ENCODE assay signal across 17 cellular contexts in the genomic region with DNA sequence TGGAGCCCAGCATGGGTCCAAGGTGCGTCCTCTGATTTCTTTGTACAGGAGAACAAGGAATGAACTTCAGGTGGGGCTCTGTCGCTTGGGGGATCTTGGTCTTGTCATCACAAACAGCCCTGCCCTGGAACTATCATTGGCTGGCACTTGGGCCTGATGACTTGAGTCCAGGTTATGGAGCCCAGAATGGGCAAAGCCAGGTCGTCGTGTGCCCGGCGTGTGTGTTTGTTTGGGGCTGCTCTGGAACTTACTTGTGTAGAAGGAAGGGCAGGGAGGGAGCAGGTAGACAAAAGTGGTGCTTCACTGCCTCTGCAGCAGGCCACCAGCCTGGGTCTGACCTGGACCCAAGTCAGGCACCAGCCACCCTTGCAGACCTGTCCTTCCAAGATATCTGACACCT.
"Had no signal": no experiment of that assay in that cellular context is flagged by ENCODE, and none has a peak within 500 bp of the region (broad histone marks: within the 10 kb centered on the region; RNA-seq: fewer than 3 reads in every experiment).

No MANE protein-coding gene starts in this region.

- H3K27ac Mint-ChIP-seq: activated naive CD4-positive, alpha-beta T cell treated with anti-CD3 and anti-CD28 coated beads, Interleukin-2, amount 50 U/mL, for 24 hours had no signal

- DNase-seq: activated CD4-positive, alpha-beta T cell treated with anti-CD3 and anti-CD28 coated beads, Interleukin-2, amount 50 U/mL, for 4 hours; activated effector memory CD4-positive, alpha-beta T cell treated with anti-CD3 and anti-CD28 coated beads, Interleukin-2, amount 50 U/mL, for 16 hours; cortex of kidney; erythroblast; foreskin melanocyte; hypothalamus; retina; stimulated activated CD4-positive, alpha-beta T cell treated with anti-CD3 and anti-CD28 coated beads, Interleukin-12 subunit alpha, Interleukin-12 subunit beta, amount 100 ng/mL, for 4 hours; stimulated activated CD4-positive, alpha-beta T cell treated with anti-CD3 and anti-CD28 coated beads, Interleukin-1b, Interleukin-23, amount 100 ng/mL, for 48 hours; stimulated activated naive CD4-positive, alpha-beta T cell; tibial artery had no signal

- H3K27me3 ChIP-seq: ascending aorta, tibial artery had no signal

- ATAC-seq: left lobe of liver had no signal

- H3K9me3 ChIP-seq: ascending aorta, tibial artery had no signal

- H3K36me3 Mint-ChIP-seq: activated naive CD4-positive, alpha-beta T cell treated with anti-CD3 and anti-CD28 coated beads, Interleukin-2, amount 50 U/mL, for 24 hours had no signal

- H3K27me3 Mint-ChIP-seq: activated naive CD4-positive, alpha-beta T cell treated with anti-CD3 and anti-CD28 coated beads, Interleukin-2, amount 50 U/mL, for 24 hours had no signal

- H3K4me1 Mint-ChIP-seq: activated naive CD4-positive, alpha-beta T cell treated with anti-CD3 and anti-CD28 coated beads, Interleukin-2, amount 50 U/mL, for 24 hours; central memory CD8-positive, alpha-beta T cell had no signal

- H3K4me3 ChIP-seq: ascending aorta, tibial artery had no signal

- H3K9me3 Mint-ChIP-seq: activated naive CD4-positive, alpha-beta T cell treated with anti-CD3 and anti-CD28 coated beads, Interleukin-2, amount 50 U/mL, for 24 hours; activated T-cell treated with anti-CD3 and anti-CD28 coated beads, Interleukin-2, amount 50 U/mL, for 72 hours; central memory CD8-positive, alpha-beta T cell had no signal

- H3K4me1 ChIP-seq: ascending aorta had no signal

- H3K4me3 Mint-ChIP-seq: activated naive CD4-positive, alpha-beta T cell treated with anti-CD3 and anti-CD28 coated beads, Interleukin-2, amount 50 U/mL, for 24 hours; central memory CD8-positive, alpha-beta T cell had no signal

- H3K36me3 ChIP-seq: ascending aorta, tibial artery had no signal

- H3K27ac ChIP-seq: ascending aorta, tibial artery, VCaP had no signal
